9 cellular contexts compared by ENCODE assay signal in the genomic region with DNA sequence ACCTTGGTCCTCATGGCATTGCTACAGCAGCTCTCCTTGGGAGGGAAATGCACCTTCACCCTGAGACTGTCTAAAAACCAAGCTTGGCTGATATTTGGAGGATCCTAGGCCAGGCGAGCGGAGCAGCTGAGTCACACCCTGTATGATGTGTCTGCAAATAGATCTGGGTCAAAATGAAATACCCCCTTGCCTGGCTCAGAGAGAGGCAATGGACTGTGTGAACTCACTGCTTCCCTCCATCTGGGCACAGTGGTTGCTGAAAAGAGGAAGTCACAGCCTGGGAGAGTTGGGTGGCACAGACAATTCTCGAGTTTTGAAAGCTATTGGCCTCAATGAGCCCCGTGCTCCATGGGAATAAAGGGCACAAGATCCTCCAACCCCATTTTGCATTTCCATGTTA.
DNase-seq lines count a peak whose midpoint lies in the region; ATAC-seq, FAIRE-seq and TF ChIP-seq lines count a peak whose summit lies in the region.
"Had no signal": no experiment of that assay in that cellular context is flagged by ENCODE, and none has a peak within 500 bp of the region (broad histone marks: within the 10 kb centered on the region; RNA-seq: fewer than 3 reads in every experiment).

No MANE protein-coding gene starts in this region.

- H3K4me1 Mint-ChIP-seq in effector memory CD8-positive, alpha-beta T cell (ENCODE audit: low read depth in 2 of 2), result no peaks in the 10 kb centered on the region

- WGBS in small intestine, 3 donors, result 74 to 87% (median 81%) methylated on average over 4 of the region's 4 CpGs

- H3K9me3 ChIP-seq in colonic mucosa (no peaks in the 10 kb centered on the region), small intestine (ENCODE audit: control insufficient read depth, low read depth) (no peaks in the 10 kb centered on the region)

- H3K4me1 ChIP-seq in colonic mucosa (no peaks in the 10 kb centered on the region), small intestine (ENCODE audit: control insufficient read depth in 2 of 2, insufficient read depth in 1 of 2, low read depth in 1 of 2, low read length in 1 of 2) (no peaks in the 10 kb centered on the region)

- no peak for TF ChIP-seq CTCF in colonic mucosa (IDR thresholded peaks at IDR 0.05)

- H3K36me3 ChIP-seq in colonic mucosa, result no peaks in the 10 kb centered on the region
- H3K36me3 ChIP-seq in small intestine (ENCODE audit: control insufficient read depth in 2 of 2, insufficient read depth in 2 of 2, low read length in 2 of 2), result no peaks in the 10 kb centered on the region

- no peak overlapping the region for H3K9ac ChIP-seq in colonic mucosa (ENCODE audit: low read depth in 2 of 2, low read length in 2 of 2)

- FAIRE-seq in small intestine (lab: Jason Lieb, UNC), result no peak

- DNase-seq in Ammon's horn (ENCODE audit: low spot score) (peak; percentile 60), GM19238 (ENCODE audit: insufficient read length, low spot score) (peak; percentile 18), colonic mucosa (no peak), small intestine (no peak)
- DNase-seq in effector memory CD8-positive, alpha-beta T cell, result no peak
- no peak for DNase-seq in activated CD8-positive, alpha-beta memory T cell treated with anti-CD3 and anti-CD28 coated beads, Interleukin-2, amount 50 U/mL, for 48 hours
- DNase-seq: foreskin melanocyte had no signal

- H3K27me3 ChIP-seq in colonic mucosa, result no peaks in the 10 kb centered on the region
- H3K27me3 ChIP-seq in small intestine (ENCODE audit: control insufficient read depth in 2 of 2, insufficient read depth in 2 of 2, low read length in 2 of 2), result no peaks in the 10 kb centered on the region

- ATAC-seq in HG03460 (IDR thresholded peaks at IDR 0.05; ENCODE audit: unreplicated experiment) (peak; percentile 84), GM19455 (IDR thresholded peaks at IDR 0.05; ENCODE audit: unreplicated experiment) (no peak)
- ATAC-seq in effector memory CD8-positive, alpha-beta T cell (replicated peaks), result peak; percentile 43

- H3K27ac Mint-ChIP-seq in effector memory CD8-positive, alpha-beta T cell, result no peak overlapping the region

- no peak overlapping the region for H3K4me3 ChIP-seq in colonic mucosa
- H3K4me3 ChIP-seq in small intestine (ENCODE audit: low read depth in 1 of 2, low read length in 2 of 2), result no peak overlapping the region

- intact Hi-C loops in colonic mucosa (cut with DNase I), result no loop called here

- H3K27me3 Mint-ChIP-seq in effector memory CD8-positive, alpha-beta T cell, result peaks cover 34 to 53% of the 10 kb centered on the region in 2 donors

- no peaks in the 10 kb centered on the region for H3K36me3 Mint-ChIP-seq in effector memory CD8-positive, alpha-beta T cell (ENCODE audit: insufficient read depth)

- H3K9me3 Mint-ChIP-seq in effector memory CD8-positive, alpha-beta T cell, result no peaks in the 10 kb centered on the region

- H3K27ac ChIP-seq in colonic mucosa (no peak overlapping the region), small intestine (ENCODE audit: low read depth in 1 of 2, low read length in 1 of 2) (no peak overlapping the region)

- no peak overlapping the region for H3K4me3 Mint-ChIP-seq in effector memory CD8-positive, alpha-beta T cell

Comparison
In these comparisons a context has a peak if more than half of its experiments do, and no peak if none do; other contexts are left out.
1. DNase-seq: peak in Ammon's horn (single experiment) and GM19238 (single experiment); none in effector memory CD8-positive, alpha-beta T cell (0 of 3), activated CD8-positive, alpha-beta memory T cell treated with anti-CD3 and anti-CD28 coated beads, Interleukin-2, amount 50 U/mL, for 48 hours (single experiment), colonic mucosa (single experiment) and small intestine (single experiment).